14 cellular contexts compared by ENCODE assay signal in genomic region chr10:113027230-113027573, GRCh38.
DNase-seq lines count a peak whose midpoint lies in the region; ATAC-seq and TF ChIP-seq lines count a peak whose summit lies in the region.
"Had no signal": no experiment of that assay in that cellular context is flagged by ENCODE, and none has a peak within 500 bp of the region (broad histone marks: within the 10 kb centered on the region; RNA-seq: fewer than 3 reads in every experiment).

No MANE protein-coding gene starts in this region.

- DNase-seq in NOMO-1 treated with DMSO at 0.1 percent for 48 hours (lab: John Stamatoyannopoulos, UW; ENCODE audit: unreplicated experiment): peak; percentile 8
- DNase-seq in NOMO-1 treated with dmso at 0.1 percent for 144 hours (lab: John Stamatoyannopoulos, UW; ENCODE audit: unreplicated experiment): no peak
- no peak for DNase-seq in SJCRH30
- no peak for DNase-seq in left lung
- no peak for DNase-seq in stomach
- no peak for DNase-seq in CD4-positive, alpha-beta T cell
- DNase-seq in HT-29 (ENCODE audit: low spot score): no peak
- DNase-seq: 8988T; activated gamma-delta T cell treated with Interleukin-2 at 50 U/mL for 16 hours; NCI-H2081 treated with DMSO at 0.1 percent for 48 hours; stimulated activated CD4-positive, alpha-beta T cell treated with anti-CD3 and anti-CD28 coated beads, Interleukin-1b, Interleukin-23, amount 100 ng/mL, for 48 hours had no signal

- H3K4me1 Mint-ChIP-seq in CD4-positive, alpha-beta T cell (ENCODE audit: low read depth): no peaks in the 10 kb centered on the region

- H3K9me3 ChIP-seq in SJCRH30 (replicated peaks): no peaks in the 10 kb centered on the region
- no peaks in the 10 kb centered on the region for H3K9me3 ChIP-seq in left lung
- H3K9me3 ChIP-seq in stomach: no peaks in the 10 kb centered on the region
- no peaks in the 10 kb centered on the region for H3K9me3 ChIP-seq in CD4-positive, alpha-beta T cell (ENCODE audit: control insufficient read depth, low read length)

- no peak for TF ChIP-seq EP300 in stomach (IDR thresholded peaks at IDR 0.05)

- ATAC-seq in left lung (no peak), HG03045 (IDR thresholded peaks at IDR 0.05; ENCODE audit: unreplicated experiment) (no peak)
- no peak for ATAC-seq in CD4-positive, alpha-beta T cell (ENCODE audit: poor library complexity)
- ATAC-seq: activated CD4-positive, CD25-positive, alpha-beta regulatory T cell treated with anti-CD3 and anti-CD28 coated beads, Interleukin-2, amount 50 U/mL, for 24 hours had no signal

- 11 to 37% (median 23%) methylated on average over 2 of the region's 2 CpGs for WGBS in stomach, 5 donors

- no peaks in the 10 kb centered on the region for H3K36me3 Mint-ChIP-seq in CD4-positive, alpha-beta T cell (ENCODE audit: low read depth)

- TF ChIP-seq CTCF in left lung (IDR thresholded peaks at IDR 0.05) (no peak), stomach (IDR thresholded peaks at IDR 0.05) (no peak)
- no peak for TF ChIP-seq CTCF in CD4-positive, alpha-beta T cell (IDR thresholded peaks at IDR 0.05)

- peak overlapping the region; percentile 88 for H3K27ac ChIP-seq in SJCRH30
- H3K27ac ChIP-seq in left lung: peak overlapping the region; percentile 11 to 30
- H3K27ac ChIP-seq in stomach: peak overlapping the region in 4 of 5 donors; percentile 24 to 66 (median 46)
- no peak overlapping the region for H3K27ac ChIP-seq in CD4-positive, alpha-beta T cell (ENCODE audit: low read depth, low read length)

- H3K4me3 Mint-ChIP-seq in CD4-positive, alpha-beta T cell: no peak overlapping the region
- H3K4me3 Mint-ChIP-seq: T-helper 1 cell treated with Interleukin-12 subunit alpha and Interleukin-12 subunit beta and Interleukin-4 antibody, amounts not matched to agents 30 μg/mL and 1 μg/mL, for 36 hours had no signal

- no peak for TF ChIP-seq POLR2A in stomach (IDR thresholded peaks at IDR 0.05)

- no peaks in the 10 kb centered on the region for H3K9me3 Mint-ChIP-seq in CD4-positive, alpha-beta T cell
- H3K9me3 Mint-ChIP-seq: T-helper 1 cell treated with Interleukin-12 subunit alpha and Interleukin-12 subunit beta and Interleukin-4 antibody, amounts not matched to agents 30 μg/mL and 1 μg/mL, for 36 hours had no signal

- peaks cover 8% of the 10 kb centered on the region for H3K27me3 Mint-ChIP-seq in CD4-positive, alpha-beta T cell

- H3K36me3 ChIP-seq in SJCRH30: no peaks in the 10 kb centered on the region
- no peaks in the 10 kb centered on the region for H3K36me3 ChIP-seq in left lung
- no peaks in the 10 kb centered on the region for H3K36me3 ChIP-seq in stomach

- CTCF ChIA-PET in CD4-positive, alpha-beta T cell (lab: Charles Lee): no interaction called here

- POLR2A ChIA-PET in CD4-positive, alpha-beta T cell (lab: Charles Lee): no interaction called here

- H3K4me1 ChIP-seq in SJCRH30 (peaks cover 31% of the 10 kb centered on the region), left lung (peaks cover 17 to 41% of the 10 kb centered on the region in 2 donors), stomach (peaks cover 28 to 76% (median 53%) of the 10 kb centered on the region in 4 donors)

- H3K4me3 ChIP-seq in SJCRH30 (peak overlapping the region; percentile 17), left lung (no peak overlapping the region), stomach (no peak overlapping the region)

- intact Hi-C loops in left lung (cut with DNase I): no loop called here
- intact Hi-C loops in stomach (cut with DNase I; ENCODE audit: low total_unique reads): no loop called here
- intact Hi-C loops in CD4-positive, alpha-beta T cell (cut with DNase I, micrococcal nuclease): no loop called here

- H3K27me3 ChIP-seq in SJCRH30 (no peaks in the 10 kb centered on the region), left lung (no peaks in the 10 kb centered on the region), stomach (no peaks in the 10 kb centered on the region)
- H3K27me3 ChIP-seq in CD4-positive, alpha-beta T cell (ENCODE audit: control insufficient read depth, insufficient read depth, low read length): peaks cover 5% of the 10 kb centered on the region

- no peak overlapping the region for H3K27ac Mint-ChIP-seq in CD4-positive, alpha-beta T cell
- H3K27ac Mint-ChIP-seq: T-helper 1 cell treated with Interleukin-12 subunit alpha and Interleukin-12 subunit beta and Interleukin-4 antibody, amounts not matched to agents 30 μg/mL and 1 μg/mL, for 36 hours had no signal
